ENCODE assay signal across 28 cellular contexts in the genomic region with DNA sequence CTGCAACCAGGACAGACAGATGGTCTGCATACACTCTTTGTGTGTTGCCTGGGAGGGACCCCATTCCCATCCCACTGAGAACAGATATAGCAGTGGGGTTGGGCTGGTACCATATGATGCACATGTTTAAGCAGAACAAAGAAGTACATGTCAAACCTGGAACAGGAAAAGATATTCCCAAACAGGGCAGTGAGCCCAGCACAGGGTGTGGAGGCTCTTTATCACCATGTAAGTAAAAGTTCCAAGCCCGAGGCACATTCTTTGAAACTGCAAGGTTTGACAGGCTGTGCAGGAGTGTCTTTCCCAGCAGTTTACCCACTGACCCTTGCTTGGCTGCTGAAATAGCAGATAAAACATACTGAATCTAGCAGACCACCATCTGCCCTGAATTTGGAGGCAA. TPM values are rescaled to one million over a fixed set of nuclear protein-coding genes. Genes with fewer than 3 reads are reported as not detected.
DNase-seq lines count a peak whose midpoint lies in the region; FAIRE-seq and TF ChIP-seq lines count a peak whose summit lies in the region.
"Had no signal": no experiment of that assay in that cellular context is flagged by ENCODE, and none has a peak within 500 bp of the region (broad histone marks: within the 10 kb centered on the region; RNA-seq: fewer than 3 reads in every experiment).

No MANE protein-coding gene starts in this region.

- DNase-seq in NCI-H226: peak; percentile 63
- peak; percentile 10 for DNase-seq in mammary epithelial cell
- no peak for DNase-seq in keratinocyte (ENCODE audit: low read depth, low spot score)
- peak; percentile 28 for DNase-seq in stomach
- no peak for DNase-seq in thyroid gland
- DNase-seq in NCI-H2227 treated with DMSO at 0.1 percent for 48 hours (lab: John Stamatoyannopoulos, UW): no peak
- DNase-seq in HCEC 1CT: no peak
- DNase-seq: AML-193; CD4-positive, alpha-beta memory T cell; COR-L47; GDM1; Karpas-422; NCI-H1092 treated with DMSO at 0.1 percent for 48 hours; NCI-H1436; NCI-H187; NCI-H2081 treated with DMSO at 0.1 percent for 48 hours; NCI-H2171; NCI-H446 treated with DMSO at 0.1 percent for 48 hours; NCI-H526; NCI-H82; NK-92 treated with Interleukin-12 subunit alpha and Interleukin-12 subunit beta, amount 100 ng/mL, for 24 hours; PC-9; SHP77 had no signal

- intact Hi-C loops in mammary epithelial cell (cut with micrococcal nuclease): no loop called here
- intact Hi-C loops in stomach (cut with DNase I; ENCODE audit: low total_unique reads): no loop called here
- intact Hi-C loops in thyroid gland (cut with DNase I): no loop called here

- H3K36me3 ChIP-seq in mammary epithelial cell (ENCODE audit: insufficient read depth, low read length) (no peaks in the 10 kb centered on the region), keratinocyte (ENCODE audit: control insufficient read depth in 2 of 2, extremely low read depth in 1 of 2, insufficient read depth in 2 of 2, low read length in 2 of 2) (no peaks in the 10 kb centered on the region), stomach (no peaks in the 10 kb centered on the region), thyroid gland (no peaks in the 10 kb centered on the region)

- WGBS in mammary epithelial cell (ENCODE audit: low coverage, missing lambda C conversion rate): 0% methylated on average over 1 of the region's 1 CpG
- 30 to 44% (median 41%) methylated on average over 1 of the region's 1 CpG for WGBS in stomach, 5 donors
- 75 to 76% methylated on average over 1 of the region's 1 CpG for WGBS in thyroid gland, 2 donors

- H4K20me1 ChIP-seq in mammary epithelial cell (ENCODE audit: insufficient read depth, low read length): no peaks in the 10 kb centered on the region
- no peaks in the 10 kb centered on the region for H4K20me1 ChIP-seq in keratinocyte (ENCODE audit: control insufficient read depth, extremely low read depth, insufficient read depth, low read length)
- H4K20me1 ChIP-seq: BLaER1 treated with 17β-estradiol and CSF1 and Interleukin-3, amounts not matched to agents 10 nM and 100 nM had no signal

- no peaks in the 10 kb centered on the region for H3K79me2 ChIP-seq in mammary epithelial cell (ENCODE audit: insufficient read depth, low read length)
- H3K79me2 ChIP-seq in keratinocyte (ENCODE audit: control insufficient read depth, insufficient read depth, low read length): no peaks in the 10 kb centered on the region

- no peak overlapping the region for H2AFZ ChIP-seq in mammary epithelial cell (ENCODE audit: low read depth, low read length)
- no peak overlapping the region for H2AFZ ChIP-seq in keratinocyte (ENCODE audit: control insufficient read depth, low read length)
- H2AFZ ChIP-seq: PC-9 had no signal

- BruUV-seq in mammary epithelial cell (replicated peaks; lab: Mats Ljungman, UMichigan): no TSS peak

- TF ChIP-seq POLR2A in stomach (IDR thresholded peaks at IDR 0.05): no peak
- TF ChIP-seq POLR2A in thyroid gland (IDR thresholded peaks at IDR 0.05): no peak

- no peaks in the 10 kb centered on the region for H3K9me1 ChIP-seq in keratinocyte (ENCODE audit: control insufficient read depth, extremely low read depth, insufficient read depth, low read length)

- TF ChIP-seq CTCF in mammary epithelial cell (conservative IDR thresholded peaks at IDR 0.05 in 1 of 2, IDR thresholded peaks at IDR 0.05 in 1 of 2; ENCODE audit: extremely low read depth in 1 of 2, insufficient read depth in 1 of 2, low read depth in 1 of 2, low read length in 2 of 2) (no peak), keratinocyte (optimal IDR thresholded peaks at IDR 0.05 in 1 of 3, IDR thresholded peaks at IDR 0.05 in 1 of 3, conservative IDR thresholded peaks at IDR 0.05 in 1 of 3; ENCODE audit: extremely low read depth in 1 of 3, insufficient read depth in 2 of 3, low read length in 3 of 3) (no peak), stomach (IDR thresholded peaks at IDR 0.05) (no peak), thyroid gland (IDR thresholded peaks at IDR 0.05) (no peak)

- H3K4me3 ChIP-seq in mammary epithelial cell (replicated peaks in 1 of 3; ENCODE audit: insufficient read depth in 1 of 3, low read depth in 2 of 3, low read length in 3 of 3): no peak overlapping the region
- H3K4me3 ChIP-seq in keratinocyte (ENCODE audit: control insufficient read depth in 2 of 3, extremely low read depth in 1 of 3, insufficient read depth in 2 of 3, low read depth in 1 of 3, low read length in 3 of 3): no peak overlapping the region
- no peak overlapping the region for H3K4me3 ChIP-seq in stomach
- no peak overlapping the region for H3K4me3 ChIP-seq in thyroid gland (replicated peaks in 1 of 3)
- H3K4me3 ChIP-seq: A549; BLaER1 treated with 17β-estradiol and CSF1 and Interleukin-3, amounts not matched to agents 10 nM and 100 nM; GM12878; PC-9 had no signal

- H3K9me3 ChIP-seq in mammary epithelial cell (replicated peaks; ENCODE audit: insufficient read depth, low read length): peaks cover 3% of the 10 kb centered on the region
- H3K9me3 ChIP-seq in keratinocyte (ENCODE audit: control insufficient read depth, low read depth, low read length): no peaks in the 10 kb centered on the region
- H3K9me3 ChIP-seq in stomach: peaks cover 0 to 6% (median under 1%) of the 10 kb centered on the region in 4 donors
- H3K9me3 ChIP-seq in thyroid gland: no peaks in the 10 kb centered on the region

- dilution Hi-C loops in mammary epithelial cell (cut with HindIII; ENCODE audit: low sequenced_read_pairs) (no loop called here), keratinocyte (cut with MboI; ENCODE audit: extremely low pct_ligation_motif_present, low sequenced_read_pairs) (no loop called here)

- peak; percentile 53 for FAIRE-seq in keratinocyte (lab: Jason Lieb, UNC)
- FAIRE-seq: A549, GM12878, H1, HepG2 had no signal

- H3K27ac ChIP-seq in mammary epithelial cell (ENCODE audit: insufficient read depth, low read depth, low read length) (no peak overlapping the region), keratinocyte (ENCODE audit: control insufficient read depth, insufficient read depth, low read length) (no peak overlapping the region), stomach (no peak overlapping the region), thyroid gland (no peak overlapping the region)
- H3K27ac ChIP-seq: A549; BLaER1 treated with 17β-estradiol and CSF1 and Interleukin-3, amounts not matched to agents 10 nM and 100 nM; PC-9 had no signal

- no peak overlapping the region for H3K9ac ChIP-seq in mammary epithelial cell (ENCODE audit: insufficient read depth, low read length)
- H3K9ac ChIP-seq in keratinocyte (ENCODE audit: control insufficient read depth, extremely low read depth, insufficient read depth, low read length): no peak overlapping the region
- H3K9ac ChIP-seq: BLaER1 treated with 17β-estradiol and CSF1 and Interleukin-3, amounts not matched to agents 10 nM and 100 nM had no signal

- H3K27me3 ChIP-seq in mammary epithelial cell (ENCODE audit: insufficient read depth, low read length) (no peaks in the 10 kb centered on the region), keratinocyte (ENCODE audit: control insufficient read depth, extremely low read depth, insufficient read depth, low read length) (no peaks in the 10 kb centered on the region), stomach (no peaks in the 10 kb centered on the region), thyroid gland (no peaks in the 10 kb centered on the region)
- H3K27me3 ChIP-seq: BLaER1 treated with 17β-estradiol and CSF1 and Interleukin-3, amounts not matched to agents 10 nM and 100 nM had no signal

- H3K4me1 ChIP-seq in mammary epithelial cell (ENCODE audit: insufficient read depth, low read length) (peaks cover 11% of the 10 kb centered on the region), keratinocyte (ENCODE audit: control insufficient read depth, extremely low read depth, insufficient read depth, low read length) (peaks cover 15% of the 10 kb centered on the region), stomach (peaks cover 0 to 7% (median 3%) of the 10 kb centered on the region in 4 donors), thyroid gland (no peaks in the 10 kb centered on the region)

- CTCF ChIA-PET in mammary epithelial cell (lab: Charles Lee; ENCODE audit: low non-redundant PET): no interaction called here

- in situ Hi-C loops in mammary epithelial cell (cut with MboI; ENCODE audit: low sequenced_read_pairs in 2 of 2): no loop called here

- no peak for TF ChIP-seq EP300 in stomach (IDR thresholded peaks at IDR 0.05)

- H3K4me2 ChIP-seq in mammary epithelial cell (ENCODE audit: insufficient read depth, low read depth, low read length): no peak overlapping the region
- no peak overlapping the region for H3K4me2 ChIP-seq in keratinocyte (ENCODE audit: control insufficient read depth, extremely low read depth, insufficient read depth, low read depth, low read length)
- H3K4me2 ChIP-seq: A549; BLaER1 treated with 17β-estradiol and CSF1 and Interleukin-3, amounts not matched to agents 10 nM and 100 nM; PC-9 had no signal

RNA-seq across cellular contexts. Expression of gene ZNF445, which starts 5.3 kb away (rescaled TPM):
- total RNA-seq in mammary epithelial cell: 10 to 100 TPM in 1 of 2 donors, 1 to 10 TPM in 1; 7.5 to 14.2 TPM
- 1.9 TPM for polyA plus RNA-seq in mammary epithelial cell
- 19.9 TPM for polyA minus RNA-seq in mammary epithelial cell
- 3.0 to 3.3 TPM (median 3.3 TPM) in 3 replicates for polyA plus RNA-seq in keratinocyte
- polyA plus RNA-seq in keratinocyte (2011; ENCODE audit: low read depth): 1.4 TPM
- polyA plus RNA-seq in keratinocyte (2011; cell fraction: cytosol; rRNA removed): 1.5 and 1.9 TPM in 2 replicates
- polyA plus RNA-seq in keratinocyte (2011; cell fraction: nucleus; rRNA removed): 9.1 and 9.2 TPM in 2 replicates
- polyA plus RNA-seq in keratinocyte (2012; ENCODE audit: low replicate concordance): 2.3 and 4.0 TPM in 2 replicates
- 5.9 to 9.6 TPM (median 8.6 TPM) in 3 replicates for polyA minus RNA-seq in keratinocyte
- 1.9 TPM for polyA minus RNA-seq in keratinocyte (2011; cell fraction: cytosol; rRNA and poly(A)+ RNA removed)
- polyA minus RNA-seq in keratinocyte (2011; cell fraction: nucleus; rRNA and poly(A)+ RNA removed): 6.5 and 13.7 TPM in 2 replicates
- total RNA-seq in stomach: 10 to 100 TPM in 1 of 5 donors, 1 to 10 TPM in 4; 4.6 to 17.1 (median 8.0) TPM
- polyA plus RNA-seq in stomach: 1 to 10 TPM; 1.6 to 3.5 (median 1.8) TPM
- 1 to 10 TPM; 9.0 to 9.9 (median 9.2) TPM for total RNA-seq in thyroid gland

Comparison
In these comparisons a context has a peak if more than half of its experiments do, and no peak if none do; other contexts are left out.
1. DNase-seq: peak in NCI-H226 (single experiment), mammary epithelial cell (single experiment) and stomach (single experiment); none in keratinocyte (single experiment), thyroid gland (0 of 2), NCI-H2227 treated with DMSO at 0.1 percent for 48 hours (single experiment) and HCEC 1CT (single experiment).